ENCODE assay signal across 1 cellular context in genomic region chr7:73669858-73670385, GRCh38.
TF ChIP-seq lines count a peak whose summit lies in the region.

No MANE protein-coding gene starts in this region.

TF ChIP-seq in K562, 482 proteins besides CTCF, POLR2A, EP300 and RAD21:
- TF ChIP-seq ZFP36 (IDR thresholded peaks at IDR 0.05; ENCODE audit: low read depth, low read length, partially characterized antibody) (peak; percentile 72), HLTF (IDR thresholded peaks at IDR 0.05) (no peak)
